In genomic region chr10:21418981-21419576, GRCh38 we compare ENCODE assay signal across 8 cellular contexts.
DNase-seq lines count a peak whose midpoint lies in the region; FAIRE-seq and TF ChIP-seq lines count a peak whose summit lies in the region.
"Not testable (repeated sequence)": the region's sequence is repeated elsewhere in the genome, so short reads cannot be mapped to it uniquely, and the experiment has no call there.

No MANE protein-coding gene starts in this region.

- not testable (repeated sequence) for H3K9ac ChIP-seq in HUES64 (ENCODE audit: low read depth, low read length); astrocyte (ENCODE audit: low read length); H1 (replicated peaks in 1 of 4; ENCODE audit: extremely low read depth in 1 of 4, low read depth in 3 of 4, low read length in 3 of 4); mesendoderm (ENCODE audit: low read length)

- in situ Hi-C loops in ACHN (cut with HindIII; ENCODE audit: low pct_ligation_motif_present, low pct_unique_long_range_greater_than_20kb, low sequenced_read_pairs), result not testable (repeated sequence)

- not testable (repeated sequence) for H4K8ac ChIP-seq in H1 (ENCODE audit: extremely low read depth, insufficient read depth, low read length); mesendoderm (ENCODE audit: low read depth, low read length)

- not testable (repeated sequence) for TF ChIP-seq EP300 in H1 (IDR thresholded peaks at IDR 0.05; ENCODE audit: borderline replicate concordance in 1 of 2, low read depth in 2 of 2, low read length in 2 of 2)

- peak overlapping the region; percentile 80; the same call in 1 of the 2 replicates for H2BK12ac ChIP-seq in H1 (ENCODE audit: low read depth, low read length)

- peak overlapping the region; percentile 25; the same call in 1 of the 2 replicates for H3K27ac ChIP-seq in HUES64 (ENCODE audit: low read depth, low read length)
- H3K27ac ChIP-seq in astrocyte (ENCODE audit: low read depth, low read length); H1 (ENCODE audit: low read depth, low read length); mesendoderm (ENCODE audit: low read depth, low read length): not testable (repeated sequence)

- not testable (repeated sequence) for H3K27me3 ChIP-seq in HUES64 (ENCODE audit: insufficient read depth, low read length); astrocyte (ENCODE audit: insufficient read depth, low read length); H1 (replicated peaks in 1 of 4; ENCODE audit: control insufficient read depth in 3 of 4, extremely low read depth in 1 of 4, insufficient read depth in 3 of 4, low read length in 3 of 4); mesendoderm (ENCODE audit: insufficient read depth, low read length, poor library complexity)

- not testable (repeated sequence) for H3K9me3 ChIP-seq in HUES64 (ENCODE audit: insufficient read depth, low read depth, low read length); astrocyte (ENCODE audit: insufficient read depth, low read depth, low read length); H1 (ENCODE audit: insufficient read depth in 2 of 2, low read depth in 1 of 2, low read length in 1 of 2)

- not testable (repeated sequence) for H3K4me1 Mint-ChIP-seq in astrocyte (ENCODE audit: low read depth, unreplicated experiment)

- H4K20me1 ChIP-seq in astrocyte (ENCODE audit: insufficient read depth, low read length); H1 (replicated peaks in 1 of 2; ENCODE audit: control insufficient read depth in 1 of 2, insufficient read depth in 2 of 2, low read length in 2 of 2): not testable (repeated sequence)

- H3K14ac ChIP-seq in H1 (ENCODE audit: insufficient read length), result not testable (repeated sequence)

- peak; percentile 33 for DNase-seq in ACHN
- peak; percentile 68 for DNase-seq in ELR (ENCODE audit: low read depth)
- peak; percentile 40 for DNase-seq in RKO (ENCODE audit: low spot score)
- peak; percentile 15 for DNase-seq in astrocyte (ENCODE audit: low read depth)
- DNase-seq in H1 (ENCODE audit: low read depth in 1 of 2, low spot score in 2 of 2), result not testable (repeated sequence)
- DNase-seq in foreskin fibroblast, result peak; percentile 39 to 57
- peak; percentile 71 for DNase-seq in mesendoderm

- H3K36me3 ChIP-seq in HUES64 (ENCODE audit: insufficient read depth, low read length); astrocyte (ENCODE audit: insufficient read depth, low read length); H1 (ENCODE audit: control insufficient read depth in 2 of 4, insufficient read depth in 4 of 4, low read length in 3 of 4); mesendoderm (ENCODE audit: control insufficient read depth, insufficient read depth, low read length): not testable (repeated sequence)

- H3K4ac ChIP-seq in H1 (replicated peaks; ENCODE audit: insufficient read length, low read depth, low read length); mesendoderm (ENCODE audit: low read depth, low read length): not testable (repeated sequence)

- H2BK120ac ChIP-seq in H1 (replicated peaks; ENCODE audit: low read depth, low read length); mesendoderm (ENCODE audit: low read depth, low read length): not testable (repeated sequence)

- 0 out of 2 replicates have a peak overlapping the region, but pooled peaks have one; percentile 55 for H2BK5ac ChIP-seq in H1 (ENCODE audit: low read depth, low read length)
- not testable (repeated sequence) for H2BK5ac ChIP-seq in mesendoderm (ENCODE audit: low read length)

- H2AFZ ChIP-seq in astrocyte (ENCODE audit: low read depth, low read length); H1 (ENCODE audit: low read length): not testable (repeated sequence)

- H3K4me1 ChIP-seq in HUES64 (ENCODE audit: insufficient read depth, low read length) (peaks cover 17% of the 10 kb centered on the region), H1 (replicated peaks in 1 of 4; ENCODE audit: control insufficient read depth in 3 of 4, insufficient read depth in 4 of 4, low read length in 3 of 4) (peaks cover 0 to 11% (median 2%) of the 10 kb centered on the region in 4 experiments; a peak in 3 of 7 replicates)
- not testable (repeated sequence) for H3K4me1 ChIP-seq in astrocyte (ENCODE audit: insufficient read depth, low read length); mesendoderm (ENCODE audit: control insufficient read depth, low read depth, low read length)

- H3K79me2 ChIP-seq in astrocyte (ENCODE audit: insufficient read depth, low read length); H1 (ENCODE audit: control insufficient read depth in 1 of 2, insufficient read depth in 2 of 2, low read length in 2 of 2); mesendoderm (ENCODE audit: control insufficient read depth, insufficient read depth, low read length): not testable (repeated sequence)

- H3K18ac ChIP-seq in H1 (ENCODE audit: extremely low read depth, low read length); mesendoderm (ENCODE audit: low read length): not testable (repeated sequence)

- TF ChIP-seq POLR2A in H1 (IDR thresholded peaks at IDR 0.05; ENCODE audit: control extremely low read depth in 1 of 2, low read depth in 2 of 2, low read length in 2 of 2), result not testable (repeated sequence)

- not testable (repeated sequence) for H2BK20ac ChIP-seq in H1 (ENCODE audit: low read length)

- POLR2A ChIA-PET in H1 (lab: Charles Lee; ENCODE audit: partially characterized antibody), result interaction anchor here (1.0 kb wide), 1 partner anchor 9 kb away, joined by 3 read pairs; no protein-coding TSS in a partner anchor

- H3K79me1 ChIP-seq in H1 (ENCODE audit: low read depth, low read length); mesendoderm (ENCODE audit: low read length): not testable (repeated sequence)

- not testable (repeated sequence) for H3K23ac ChIP-seq in H1 (ENCODE audit: insufficient read length); mesendoderm (ENCODE audit: low read length)

- not testable (repeated sequence) for H3K36me3 Mint-ChIP-seq in astrocyte (ENCODE audit: low read depth, unreplicated experiment)

- not testable (repeated sequence) for H2BK15ac ChIP-seq in H1 (ENCODE audit: low read length); mesendoderm (replicated peaks; ENCODE audit: low read depth)

- H3K4me3 ChIP-seq in HUES64 (ENCODE audit: low read length); astrocyte (ENCODE audit: insufficient read depth, low read depth, low read length); H1 (ENCODE audit: extremely low read depth in 1 of 4, insufficient read depth in 2 of 4, low read depth in 3 of 4, low read length in 4 of 4); foreskin fibroblast (ENCODE audit: low read depth in 1 of 2, low read length in 2 of 2); mesendoderm (ENCODE audit: low read length): not testable (repeated sequence)

- not testable (repeated sequence) for TF ChIP-seq RAD21 in H1 (IDR thresholded peaks at IDR 0.05 in 1 of 2, conservative IDR thresholded peaks at IDR 0.05 in 1 of 2; ENCODE audit: low read depth in 2 of 2, low read length in 2 of 2)

- FAIRE-seq in astrocyte (lab: Jason Lieb, UNC); H1 (lab: Jason Lieb, UNC): not testable (repeated sequence)

- H3K23me2 ChIP-seq in H1 (ENCODE audit: low read depth, low read length), result not testable (repeated sequence)

- WGBS in HUES64, result 92% methylated on average over 5 of the region's 5 CpGs
- 92% methylated on average over 5 of the region's 5 CpGs; no CpG with 5 or more reads in 1 of the 2 experiments for WGBS in H1 (ENCODE audit: extremely low coverage in 1 of 2, insufficient coverage in 1 of 2, insufficient read length in 1 of 2, insufficient replicate concordance in 2 of 2, low coverage in 1 of 2, low lambda C conversion rate in 2 of 2, missing lambda C conversion rate in 1 of 2), 2 experiments
- WGBS in mesendoderm (ENCODE audit: extremely low coverage, insufficient coverage, low lambda C conversion rate), result no CpG with 5 or more reads among the region's 5 CpGs

- not testable (repeated sequence) for H3K27me3 Mint-ChIP-seq in astrocyte (ENCODE audit: low read depth, unreplicated experiment)

- H4K5ac ChIP-seq in H1 (ENCODE audit: insufficient read length, low read depth, low read length); mesendoderm (ENCODE audit: low read length): not testable (repeated sequence)

- not testable (repeated sequence) for H4K91ac ChIP-seq in H1 (replicated peaks; ENCODE audit: insufficient read length, low read length)

- H3K4me2 ChIP-seq in astrocyte (ENCODE audit: low read length); H1 (ENCODE audit: insufficient read depth in 1 of 2, low read depth in 2 of 2, low read length in 2 of 2); mesendoderm (ENCODE audit: low read length): not testable (repeated sequence)

- CTCF ChIA-PET in H1 (lab: Charles Lee; ENCODE audit: partially characterized antibody), result interaction anchor here (0.6 to 3.2 kb wide), 4 partner anchors 11 to 209 kb away, joined by 3 to 11 read pairs (median 4); no protein-coding TSS in a partner anchor

- H2AK5ac ChIP-seq in H1 (ENCODE audit: low read depth, low read length); mesendoderm (ENCODE audit: low read length): not testable (repeated sequence)

- H3K27ac Mint-ChIP-seq in astrocyte (ENCODE audit: unreplicated experiment), result not testable (repeated sequence)

- not testable (repeated sequence) for H3K4me3 Mint-ChIP-seq in astrocyte (ENCODE audit: unreplicated experiment)

- TF ChIP-seq CTCF in astrocyte (IDR thresholded peaks at IDR 0.05; ENCODE audit: insufficient read depth, low read depth, low read length); H1 (IDR thresholded peaks at IDR 0.05; ENCODE audit: control extremely low read depth in 1 of 3, insufficient read depth in 1 of 3, low read depth in 1 of 3, low read length in 3 of 3); foreskin fibroblast (IDR thresholded peaks at IDR 0.05; ENCODE audit: low read depth, low read length): not testable (repeated sequence)

- H3K56ac ChIP-seq in H1 (replicated peaks; ENCODE audit: insufficient read length, low read depth, low read length); mesendoderm (ENCODE audit: low read length): not testable (repeated sequence)

- H3K9me3 Mint-ChIP-seq in astrocyte (ENCODE audit: unreplicated experiment), result not testable (repeated sequence)

TF ChIP-seq in H1, 55 proteins besides CTCF, POLR2A, EP300 and RAD21:
- TF ChIP-seq KDM1A (IDR thresholded peaks at IDR 0.05; ENCODE audit: borderline replicate concordance, low read length), result peak; percentile 45; the same call in 1 of the 2 replicates
